Comparison of ENCODE assay signal across 3 cellular contexts in genomic region chr9:87443006-87443405, GRCh38.
"Had no signal": no experiment of that assay in that cellular context is flagged by ENCODE, and none has a peak within 500 bp of the region (broad histone marks: within the 10 kb centered on the region; RNA-seq: fewer than 3 reads in every experiment).

No MANE protein-coding gene starts in this region.

- DNase-seq: IMR-90, KBM-7, KG1 had no signal
